ENCODE assay signal across 6 cellular contexts in genomic region chr19:58326501-58326913, GRCh38. TPM values are rescaled to one million over a fixed set of nuclear protein-coding genes. Genes with fewer than 3 reads are reported as not detected.
DNase-seq lines count a peak whose midpoint lies in the region; ATAC-seq, FAIRE-seq and TF ChIP-seq lines count a peak whose summit lies in the region.

No MANE protein-coding gene starts in this region.

- peaks cover 5% of the 10 kb centered on the region; the same call in 1 of the 2 replicates for H3K36me3 ChIP-seq in DOHH2 (ENCODE audit: control insufficient read depth, low read length)
- H3K36me3 ChIP-seq in adrenal gland (replicated peaks in 1 of 2), result peaks cover 0 to 4% of the 10 kb centered on the region in 2 donors
- H3K36me3 ChIP-seq in mucosa of rectum (ENCODE audit: control insufficient read depth in 2 of 2, insufficient read depth in 2 of 2, low read length in 2 of 2), result peaks cover 0 to 9% of the 10 kb centered on the region in 2 donors

- H3K9me3 ChIP-seq in DOHH2 (ENCODE audit: control insufficient read depth, insufficient read depth, low read length), result no peaks in the 10 kb centered on the region
- H3K9me3 ChIP-seq in adrenal gland (replicated peaks in 1 of 3), result no peaks in the 10 kb centered on the region
- H3K9me3 ChIP-seq in mucosa of rectum (ENCODE audit: control insufficient read depth in 2 of 2, low read length in 2 of 2), result no peaks in the 10 kb centered on the region

- no peaks in the 10 kb centered on the region for H3K9me2 ChIP-seq in DOHH2 (replicated peaks; ENCODE audit: control insufficient read depth, low read length)

- peak overlapping the region; percentile 95 for H3K4me3 ChIP-seq in DOHH2 (ENCODE audit: low read length)
- peak overlapping the region; percentile 40 to 89 (median 64) for H3K4me3 ChIP-seq in adrenal gland
- peak overlapping the region; percentile 89 to 93 for H3K4me3 ChIP-seq in mucosa of rectum (ENCODE audit: low read length in 2 of 2)

- no peak overlapping the region for H3K27ac ChIP-seq in DOHH2 (ENCODE audit: low read depth, low read length)
- H3K27ac ChIP-seq in adrenal gland, result peak overlapping the region in 4 of 5 donors; percentile 78 to 96 (median 88)
- peak overlapping the region; percentile 92 to 94 for H3K27ac ChIP-seq in mucosa of rectum (ENCODE audit: low read depth in 2 of 2, low read length in 2 of 2)

- peak overlapping the region; percentile 76 to 83 for H3K9ac ChIP-seq in mucosa of rectum (ENCODE audit: low read depth in 1 of 2, low read length in 2 of 2)

- DNase-seq in adrenal gland (no peak), urothelium cell line (ENCODE audit: low spot score) (no peak), SW 1271 (lab: John Stamatoyannopoulos, UW) (no peak)

- no peaks in the 10 kb centered on the region for H3F3A ChIP-seq in DOHH2 (ENCODE audit: control insufficient read depth, insufficient read depth)

- TF ChIP-seq CTCF in DOHH2 (IDR thresholded peaks at IDR 0.05; ENCODE audit: low read depth, low read length, poor library complexity, severe bottlenecking) (no peak), adrenal gland (IDR thresholded peaks at IDR 0.05) (no peak)

- no peaks in the 10 kb centered on the region for H4K20me1 ChIP-seq in DOHH2 (ENCODE audit: control insufficient read depth, insufficient read depth, low read depth, low read length)

- intact Hi-C loops in adrenal gland (cut with DNase I), result no loop called here

- no peak for FAIRE-seq in urothelium cell line (lab: Jason Lieb, UNC)

- H3K4me2 ChIP-seq in DOHH2 (ENCODE audit: low read length), result peak overlapping the region; percentile 90

- H3K4me1 ChIP-seq in DOHH2 (ENCODE audit: control insufficient read depth, low read length), result peaks cover 17% of the 10 kb centered on the region
- H3K4me1 ChIP-seq in adrenal gland (replicated peaks in 1 of 2), result peaks cover 0 to 23% of the 10 kb centered on the region in 2 donors
- peaks cover 7 to 28% of the 10 kb centered on the region in 2 donors for H3K4me1 ChIP-seq in mucosa of rectum (ENCODE audit: control insufficient read depth in 2 of 2, insufficient read depth in 2 of 2, low read length in 2 of 2)

- peaks cover 13% of the 10 kb centered on the region for H3K79me2 ChIP-seq in DOHH2 (ENCODE audit: control insufficient read depth, low read length)

- ATAC-seq in GM19467 (IDR thresholded peaks at IDR 0.05; ENCODE audit: unreplicated experiment), result no peak

- no peaks in the 10 kb centered on the region for H3K27me3 ChIP-seq in DOHH2 (ENCODE audit: control insufficient read depth, low read length)
- no peaks in the 10 kb centered on the region for H3K27me3 ChIP-seq in adrenal gland
- H3K27me3 ChIP-seq in mucosa of rectum (ENCODE audit: control insufficient read depth in 2 of 2, insufficient read depth in 2 of 2, low read length in 2 of 2), result no peaks in the 10 kb centered on the region

- WGBS in adrenal gland, 4 donors, result 3 to 10% (median 6%) methylated on average over 7 to 9 of the region's 9 CpGs

- TF ChIP-seq POLR2A in adrenal gland (IDR thresholded peaks at IDR 0.05), result no peak

RNA-seq across cellular contexts. Expression of gene ZSCAN22, which starts 0.3 kb away (rescaled TPM):
- total RNA-seq in adrenal gland, result 1 to 10 TPM; 1.8 to 4.8 (median 3.4) TPM
- 1 to 10 TPM in 2 of 3 donors, under 1 TPM in 1; 0.98 to 3.1 (median 1.2) TPM for polyA plus RNA-seq in adrenal gland

RNA-seq across cellular contexts. Expression of gene ERVK3-1, which starts 21.3 kb away (rescaled TPM):
- 10 to 100 TPM; 18.4 to 49.8 (median 29.8) TPM for total RNA-seq in adrenal gland
- 10 to 100 TPM; 36.3 to 70.5 (median 48.4) TPM for polyA plus RNA-seq in adrenal gland

RNA-seq across cellular contexts. Expression of gene A1BG, which starts 26.8 kb away (rescaled TPM):
- total RNA-seq in adrenal gland, result 10 to 100 TPM in 3 of 8 donors, 1 to 10 TPM in 5; 1.6 to 20.9 (median 6.5) TPM
- polyA plus RNA-seq in adrenal gland, result 10 to 100 TPM in 2 of 3 donors, not detected in 1; 31.3 to 41.3 TPM

RNA-seq across cellular contexts. Expression of gene ZNF497, which starts 36.0 kb away (rescaled TPM):
- 1 to 10 TPM in 7 of 8 donors, under 1 TPM in 1; 0.35 to 8.1 (median 1.6) TPM for total RNA-seq in adrenal gland
- polyA plus RNA-seq in adrenal gland, result 1 to 10 TPM in 2 of 3 donors, under 1 TPM in 1; 0.20 to 2.2 (median 2.0) TPM

RNA-seq across cellular contexts. Expression of gene ZNF8, which starts 47.8 kb away (rescaled TPM):
- 1 to 10 TPM; 6.6 to 8.6 (median 7.0) TPM for total RNA-seq in adrenal gland
- 1 to 10 TPM; 1.6 to 2.6 (median 2.4) TPM for polyA plus RNA-seq in adrenal gland
